Comparison of ENCODE assay signal across 1 cellular context in the genomic region with DNA sequence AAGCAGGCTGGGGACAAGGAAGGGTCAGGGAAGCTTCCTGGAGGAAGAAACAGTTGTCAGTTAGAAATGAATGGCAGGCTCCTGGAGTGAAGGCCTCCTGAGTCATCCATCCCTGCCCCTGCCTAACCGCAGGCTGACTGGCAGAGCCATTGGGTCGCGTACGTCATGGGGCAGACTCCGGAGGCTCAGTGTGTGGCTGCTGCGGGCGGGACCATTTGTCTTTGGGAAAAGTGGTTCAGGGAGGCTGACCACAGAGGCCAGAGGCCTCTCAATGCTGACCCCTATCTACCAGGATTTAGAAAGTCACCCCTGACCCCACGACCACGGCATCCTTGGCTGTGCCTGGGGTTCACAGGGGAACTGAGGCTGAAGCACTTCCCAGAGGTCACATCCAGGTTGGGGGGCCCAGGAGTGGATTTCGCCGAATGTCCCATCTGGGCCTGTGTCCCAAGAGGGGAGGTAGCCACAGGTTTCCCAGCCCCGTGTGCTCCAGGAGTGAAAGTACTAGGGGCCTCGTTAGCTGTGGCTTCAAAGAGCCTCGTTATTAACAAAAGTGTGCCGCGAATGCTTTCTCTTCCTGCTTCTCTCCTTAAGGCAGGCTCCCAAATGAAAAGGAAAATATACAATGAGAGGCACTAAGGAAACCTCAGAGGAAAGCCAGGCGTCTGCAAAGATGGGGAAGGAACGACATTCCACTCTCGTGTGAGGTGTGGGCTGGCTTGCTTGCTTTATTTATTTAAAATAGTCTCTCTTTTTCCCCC.
TF ChIP-seq lines count a peak whose summit lies in the region.

No MANE protein-coding gene starts in this region.

TF ChIP-seq in HEK293, 187 proteins besides CTCF, POLR2A, EP300 and RAD21 (continued from another document and continues in another):
- TF ChIP-seq, protein P1, sequence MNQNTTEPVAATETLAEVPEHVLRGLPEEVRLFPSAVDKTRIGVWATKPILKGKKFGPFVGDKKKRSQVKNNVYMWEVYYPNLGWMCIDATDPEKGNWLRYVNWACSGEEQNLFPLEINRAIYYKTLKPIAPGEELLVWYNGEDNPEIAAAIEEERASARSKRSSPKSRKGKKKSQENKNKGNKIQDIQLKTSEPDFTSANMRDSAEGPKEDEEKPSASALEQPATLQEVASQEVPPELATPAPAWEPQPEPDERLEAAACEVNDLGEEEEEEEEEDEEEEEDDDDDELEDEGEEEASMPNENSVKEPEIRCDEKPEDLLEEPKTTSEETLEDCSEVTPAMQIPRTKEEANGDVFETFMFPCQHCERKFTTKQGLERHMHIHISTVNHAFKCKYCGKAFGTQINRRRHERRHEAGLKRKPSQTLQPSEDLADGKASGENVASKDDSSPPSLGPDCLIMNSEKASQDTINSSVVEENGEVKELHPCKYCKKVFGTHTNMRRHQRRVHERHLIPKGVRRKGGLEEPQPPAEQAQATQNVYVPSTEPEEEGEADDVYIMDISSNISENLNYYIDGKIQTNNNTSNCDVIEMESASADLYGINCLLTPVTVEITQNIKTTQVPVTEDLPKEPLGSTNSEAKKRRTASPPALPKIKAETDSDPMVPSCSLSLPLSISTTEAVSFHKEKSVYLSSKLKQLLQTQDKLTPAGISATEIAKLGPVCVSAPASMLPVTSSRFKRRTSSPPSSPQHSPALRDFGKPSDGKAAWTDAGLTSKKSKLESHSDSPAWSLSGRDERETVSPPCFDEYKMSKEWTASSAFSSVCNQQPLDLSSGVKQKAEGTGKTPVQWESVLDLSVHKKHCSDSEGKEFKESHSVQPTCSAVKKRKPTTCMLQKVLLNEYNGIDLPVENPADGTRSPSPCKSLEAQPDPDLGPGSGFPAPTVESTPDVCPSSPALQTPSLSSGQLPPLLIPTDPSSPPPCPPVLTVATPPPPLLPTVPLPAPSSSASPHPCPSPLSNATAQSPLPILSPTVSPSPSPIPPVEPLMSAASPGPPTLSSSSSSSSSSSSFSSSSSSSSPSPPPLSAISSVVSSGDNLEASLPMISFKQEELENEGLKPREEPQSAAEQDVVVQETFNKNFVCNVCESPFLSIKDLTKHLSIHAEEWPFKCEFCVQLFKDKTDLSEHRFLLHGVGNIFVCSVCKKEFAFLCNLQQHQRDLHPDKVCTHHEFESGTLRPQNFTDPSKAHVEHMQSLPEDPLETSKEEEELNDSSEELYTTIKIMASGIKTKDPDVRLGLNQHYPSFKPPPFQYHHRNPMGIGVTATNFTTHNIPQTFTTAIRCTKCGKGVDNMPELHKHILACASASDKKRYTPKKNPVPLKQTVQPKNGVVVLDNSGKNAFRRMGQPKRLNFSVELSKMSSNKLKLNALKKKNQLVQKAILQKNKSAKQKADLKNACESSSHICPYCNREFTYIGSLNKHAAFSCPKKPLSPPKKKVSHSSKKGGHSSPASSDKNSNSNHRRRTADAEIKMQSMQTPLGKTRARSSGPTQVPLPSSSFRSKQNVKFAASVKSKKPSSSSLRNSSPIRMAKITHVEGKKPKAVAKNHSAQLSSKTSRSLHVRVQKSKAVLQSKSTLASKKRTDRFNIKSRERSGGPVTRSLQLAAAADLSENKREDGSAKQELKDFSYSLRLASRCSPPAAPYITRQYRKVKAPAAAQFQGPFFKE (tag by site-specific recombination; IDR thresholded peaks at IDR 0.05; ENCODE audit: borderline replicate concordance), result no peak
- TF ChIP-seq ZBTB20 (tag by site-specific recombination; IDR thresholded peaks at IDR 0.05) (no peak), ZNF121 (tag by site-specific recombination; IDR thresholded peaks at IDR 0.05) (no peak), ZBTB17 (tag by site-specific recombination; IDR thresholded peaks at IDR 0.05) (no peak), ZNF600 (tag by site-specific recombination; IDR thresholded peaks at IDR 0.05) (peak; percentile 44; the same call in 1 of the 2 replicates), OSR2 (tag by site-specific recombination; IDR thresholded peaks at IDR 0.05) (peak; percentile 36; the same call in 1 of the 2 replicates), ZNF404 (tag by site-specific recombination; IDR thresholded peaks at IDR 0.05) (no peak), ZIC2 (tag by site-specific recombination; IDR thresholded peaks at IDR 0.05) (peak; percentile 41; the same call in 1 of the 2 replicates), ZNF24 (tag by site-specific recombination; IDR thresholded peaks at IDR 0.05) (no peak), ZNF610 (tag by site-specific recombination; IDR thresholded peaks at IDR 0.05; ENCODE audit: borderline replicate concordance) (no peak), ZNF548 (tag by site-specific recombination; IDR thresholded peaks at IDR 0.05) (0 out of 2 replicates have a peak, but pooled peaks have one; percentile 43), ZNF670 (tag by site-specific recombination; IDR thresholded peaks at IDR 0.05; ENCODE audit: low read depth) (no peak), GFI1B (tag by site-specific recombination; IDR thresholded peaks at IDR 0.05) (no peak), ZNF658 (tag by site-specific recombination; IDR thresholded peaks at IDR 0.05) (no peak), SP2 (tag by site-specific recombination; IDR thresholded peaks at IDR 0.05) (peak; percentile 14; the same call in 1 of the 2 replicates), ZNF629 (tag by site-specific recombination; IDR thresholded peaks at IDR 0.05) (0 out of 2 replicates have a peak, but pooled peaks have one; percentile 14), ZNF214 (tag by site-specific recombination; IDR thresholded peaks at IDR 0.05; ENCODE audit: borderline replicate concordance) (no peak), ZNF624 (tag by site-specific recombination; IDR thresholded peaks at IDR 0.05) (no peak), ZNF514 (tag by site-specific recombination; IDR thresholded peaks at IDR 0.05) (no peak), BCL11A (tag by site-specific recombination; IDR thresholded peaks at IDR 0.05; ENCODE audit: low read depth) (no peak), KLF10 (tag by site-specific recombination; IDR thresholded peaks at IDR 0.05) (no peak), ZNF366 (tag by site-specific recombination; conservative IDR thresholded peaks at IDR 0.05) (no peak), ZNF433 (tag by site-specific recombination; IDR thresholded peaks at IDR 0.05; ENCODE audit: low read depth) (no peak), ZNF426 (tag by site-specific recombination; IDR thresholded peaks at IDR 0.05) (no peak), PRDM1 (tag by site-specific recombination; IDR thresholded peaks at IDR 0.05) (peak; percentile 55; the same call in 1 of the 2 replicates), MZF1 (tag by site-specific recombination; IDR thresholded peaks at IDR 0.05; ENCODE audit: borderline replicate concordance) (no peak), ZNF791 (tag by site-specific recombination; IDR thresholded peaks at IDR 0.05) (no peak), ZEB2 (tag by site-specific recombination; IDR thresholded peaks at IDR 0.05) (no peak)
- TF ChIP-seq, protein P2, sequence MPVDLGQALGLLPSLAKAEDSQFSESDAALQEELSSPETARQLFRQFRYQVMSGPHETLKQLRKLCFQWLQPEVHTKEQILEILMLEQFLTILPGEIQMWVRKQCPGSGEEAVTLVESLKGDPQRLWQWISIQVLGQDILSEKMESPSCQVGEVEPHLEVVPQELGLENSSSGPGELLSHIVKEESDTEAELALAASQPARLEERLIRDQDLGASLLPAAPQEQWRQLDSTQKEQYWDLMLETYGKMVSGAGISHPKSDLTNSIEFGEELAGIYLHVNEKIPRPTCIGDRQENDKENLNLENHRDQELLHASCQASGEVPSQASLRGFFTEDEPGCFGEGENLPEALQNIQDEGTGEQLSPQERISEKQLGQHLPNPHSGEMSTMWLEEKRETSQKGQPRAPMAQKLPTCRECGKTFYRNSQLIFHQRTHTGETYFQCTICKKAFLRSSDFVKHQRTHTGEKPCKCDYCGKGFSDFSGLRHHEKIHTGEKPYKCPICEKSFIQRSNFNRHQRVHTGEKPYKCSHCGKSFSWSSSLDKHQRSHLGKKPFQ (tag by site-specific recombination; IDR thresholded peaks at IDR 0.05), result no peak
- TF ChIP-seq, protein P3, sequence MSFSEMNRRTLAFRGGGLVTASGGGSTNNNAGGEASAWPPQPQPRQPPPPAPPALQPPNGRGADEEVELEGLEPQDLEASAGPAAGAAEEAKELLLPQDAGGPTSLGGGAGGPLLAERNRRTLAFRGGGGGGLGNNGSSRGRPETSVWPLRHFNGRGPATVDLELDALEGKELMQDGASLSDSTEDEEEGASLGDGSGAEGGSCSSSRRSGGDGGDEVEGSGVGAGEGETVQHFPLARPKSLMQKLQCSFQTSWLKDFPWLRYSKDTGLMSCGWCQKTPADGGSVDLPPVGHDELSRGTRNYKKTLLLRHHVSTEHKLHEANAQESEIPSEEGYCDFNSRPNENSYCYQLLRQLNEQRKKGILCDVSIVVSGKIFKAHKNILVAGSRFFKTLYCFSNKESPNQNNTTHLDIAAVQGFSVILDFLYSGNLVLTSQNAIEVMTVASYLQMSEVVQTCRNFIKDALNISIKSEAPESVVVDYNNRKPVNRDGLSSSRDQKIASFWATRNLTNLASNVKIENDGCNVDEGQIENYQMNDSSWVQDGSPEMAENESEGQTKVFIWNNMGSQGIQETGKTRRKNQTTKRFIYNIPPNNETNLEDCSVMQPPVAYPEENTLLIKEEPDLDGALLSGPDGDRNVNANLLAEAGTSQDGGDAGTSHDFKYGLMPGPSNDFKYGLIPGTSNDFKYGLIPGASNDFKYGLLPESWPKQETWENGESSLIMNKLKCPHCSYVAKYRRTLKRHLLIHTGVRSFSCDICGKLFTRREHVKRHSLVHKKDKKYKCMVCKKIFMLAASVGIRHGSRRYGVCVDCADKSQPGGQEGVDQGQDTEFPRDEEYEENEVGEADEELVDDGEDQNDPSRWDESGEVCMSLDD (tag by site-specific recombination; IDR thresholded peaks at IDR 0.05), result no peak
- TF ChIP-seq, protein P4, sequence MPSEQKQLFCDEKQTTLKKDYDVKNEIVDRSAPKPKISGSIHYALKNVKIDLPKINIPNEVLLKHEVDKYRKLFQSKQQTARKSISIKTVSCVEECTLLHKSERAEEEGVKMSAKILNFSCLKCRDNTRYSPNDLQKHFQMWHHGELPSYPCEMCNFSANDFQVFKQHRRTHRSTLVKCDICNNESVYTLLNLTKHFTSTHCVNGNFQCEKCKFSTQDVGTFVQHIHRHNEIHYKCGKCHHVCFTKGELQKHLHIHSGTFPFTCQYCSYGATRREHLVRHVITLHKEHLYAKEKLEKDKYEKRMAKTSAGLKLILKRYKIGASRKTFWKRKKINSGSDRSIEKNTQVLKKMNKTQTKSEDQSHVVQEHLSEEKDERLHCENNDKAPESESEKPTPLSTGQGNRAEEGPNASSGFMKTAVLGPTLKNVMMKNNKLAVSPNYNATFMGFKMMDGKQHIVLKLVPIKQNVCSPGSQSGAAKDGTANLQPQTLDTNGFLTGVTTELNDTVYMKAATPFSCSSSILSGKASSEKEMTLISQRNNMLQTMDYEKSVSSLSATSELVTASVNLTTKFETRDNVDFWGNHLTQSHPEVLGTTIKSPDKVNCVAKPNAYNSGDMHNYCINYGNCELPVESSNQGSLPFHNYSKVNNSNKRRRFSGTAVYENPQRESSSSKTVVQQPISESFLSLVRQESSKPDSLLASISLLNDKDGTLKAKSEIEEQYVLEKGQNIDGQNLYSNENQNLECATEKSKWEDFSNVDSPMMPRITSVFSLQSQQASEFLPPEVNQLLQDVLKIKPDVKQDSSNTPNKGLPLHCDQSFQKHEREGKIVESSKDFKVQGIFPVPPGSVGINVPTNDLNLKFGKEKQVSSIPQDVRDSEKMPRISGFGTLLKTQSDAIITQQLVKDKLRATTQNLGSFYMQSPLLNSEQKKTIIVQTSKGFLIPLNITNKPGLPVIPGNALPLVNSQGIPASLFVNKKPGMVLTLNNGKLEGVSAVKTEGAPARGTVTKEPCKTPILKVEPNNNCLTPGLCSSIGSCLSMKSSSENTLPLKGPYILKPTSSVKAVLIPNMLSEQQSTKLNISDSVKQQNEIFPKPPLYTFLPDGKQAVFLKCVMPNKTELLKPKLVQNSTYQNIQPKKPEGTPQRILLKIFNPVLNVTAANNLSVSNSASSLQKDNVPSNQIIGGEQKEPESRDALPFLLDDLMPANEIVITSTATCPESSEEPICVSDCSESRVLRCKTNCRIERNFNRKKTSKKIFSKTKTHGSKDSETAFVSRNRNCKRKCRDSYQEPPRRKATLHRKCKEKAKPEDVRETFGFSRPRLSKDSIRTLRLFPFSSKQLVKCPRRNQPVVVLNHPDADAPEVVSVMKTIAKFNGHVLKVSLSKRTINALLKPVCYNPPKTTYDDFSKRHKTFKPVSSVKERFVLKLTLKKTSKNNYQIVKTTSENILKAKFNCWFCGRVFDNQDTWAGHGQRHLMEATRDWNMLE (tag by site-specific recombination; conservative IDR thresholded peaks at IDR 0.05; ENCODE audit: low read depth), result no peak
- TF ChIP-seq, protein P5, sequence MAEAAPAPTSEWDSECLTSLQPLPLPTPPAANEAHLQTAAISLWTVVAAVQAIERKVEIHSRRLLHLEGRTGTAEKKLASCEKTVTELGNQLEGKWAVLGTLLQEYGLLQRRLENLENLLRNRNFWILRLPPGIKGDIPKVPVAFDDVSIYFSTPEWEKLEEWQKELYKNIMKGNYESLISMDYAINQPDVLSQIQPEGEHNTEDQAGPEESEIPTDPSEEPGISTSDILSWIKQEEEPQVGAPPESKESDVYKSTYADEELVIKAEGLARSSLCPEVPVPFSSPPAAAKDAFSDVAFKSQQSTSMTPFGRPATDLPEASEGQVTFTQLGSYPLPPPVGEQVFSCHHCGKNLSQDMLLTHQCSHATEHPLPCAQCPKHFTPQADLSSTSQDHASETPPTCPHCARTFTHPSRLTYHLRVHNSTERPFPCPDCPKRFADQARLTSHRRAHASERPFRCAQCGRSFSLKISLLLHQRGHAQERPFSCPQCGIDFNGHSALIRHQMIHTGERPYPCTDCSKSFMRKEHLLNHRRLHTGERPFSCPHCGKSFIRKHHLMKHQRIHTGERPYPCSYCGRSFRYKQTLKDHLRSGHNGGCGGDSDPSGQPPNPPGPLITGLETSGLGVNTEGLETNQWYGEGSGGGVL (tag by site-specific recombination; IDR thresholded peaks at IDR 0.05), result no peak
- TF ChIP-seq, protein P6, sequence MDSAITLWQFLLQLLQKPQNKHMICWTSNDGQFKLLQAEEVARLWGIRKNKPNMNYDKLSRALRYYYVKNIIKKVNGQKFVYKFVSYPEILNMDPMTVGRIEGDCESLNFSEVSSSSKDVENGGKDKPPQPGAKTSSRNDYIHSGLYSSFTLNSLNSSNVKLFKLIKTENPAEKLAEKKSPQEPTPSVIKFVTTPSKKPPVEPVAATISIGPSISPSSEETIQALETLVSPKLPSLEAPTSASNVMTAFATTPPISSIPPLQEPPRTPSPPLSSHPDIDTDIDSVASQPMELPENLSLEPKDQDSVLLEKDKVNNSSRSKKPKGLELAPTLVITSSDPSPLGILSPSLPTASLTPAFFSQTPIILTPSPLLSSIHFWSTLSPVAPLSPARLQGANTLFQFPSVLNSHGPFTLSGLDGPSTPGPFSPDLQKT (IDR thresholded peaks at IDR 0.05; ENCODE audit: borderline replicate concordance, low read depth, low read length), result no peak
- TF ChIP-seq, protein P7, sequence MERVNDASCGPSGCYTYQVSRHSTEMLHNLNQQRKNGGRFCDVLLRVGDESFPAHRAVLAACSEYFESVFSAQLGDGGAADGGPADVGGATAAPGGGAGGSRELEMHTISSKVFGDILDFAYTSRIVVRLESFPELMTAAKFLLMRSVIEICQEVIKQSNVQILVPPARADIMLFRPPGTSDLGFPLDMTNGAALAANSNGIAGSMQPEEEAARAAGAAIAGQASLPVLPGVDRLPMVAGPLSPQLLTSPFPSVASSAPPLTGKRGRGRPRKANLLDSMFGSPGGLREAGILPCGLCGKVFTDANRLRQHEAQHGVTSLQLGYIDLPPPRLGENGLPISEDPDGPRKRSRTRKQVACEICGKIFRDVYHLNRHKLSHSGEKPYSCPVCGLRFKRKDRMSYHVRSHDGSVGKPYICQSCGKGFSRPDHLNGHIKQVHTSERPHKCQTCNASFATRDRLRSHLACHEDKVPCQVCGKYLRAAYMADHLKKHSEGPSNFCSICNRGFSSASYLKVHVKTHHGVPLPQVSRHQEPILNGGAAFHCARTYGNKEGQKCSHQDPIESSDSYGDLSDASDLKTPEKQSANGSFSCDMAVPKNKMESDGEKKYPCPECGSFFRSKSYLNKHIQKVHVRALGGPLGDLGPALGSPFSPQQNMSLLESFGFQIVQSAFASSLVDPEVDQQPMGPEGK (tag by site-specific recombination; IDR thresholded peaks at IDR 0.05), result no peak
